In genomic region chr16:28867646-28868045, GRCh38 we compare ENCODE assay signal across 2 cellular contexts. TPM values are rescaled to one million over a fixed set of nuclear protein-coding genes. Genes with fewer than 3 reads are reported as not detected.
"Had no signal": no experiment of that assay in that cellular context is flagged by ENCODE, and none has a peak within 500 bp of the region (broad histone marks: within the 10 kb centered on the region; RNA-seq: fewer than 3 reads in every experiment).

No MANE protein-coding gene starts in this region.

RNA-seq across cellular contexts. Expression of gene ATP2A1, which starts 10.6 kb away (rescaled TPM):
- total RNA-seq: dermis blood vessel endothelial cell, frontal cortex had no signal
